In the genomic region with DNA sequence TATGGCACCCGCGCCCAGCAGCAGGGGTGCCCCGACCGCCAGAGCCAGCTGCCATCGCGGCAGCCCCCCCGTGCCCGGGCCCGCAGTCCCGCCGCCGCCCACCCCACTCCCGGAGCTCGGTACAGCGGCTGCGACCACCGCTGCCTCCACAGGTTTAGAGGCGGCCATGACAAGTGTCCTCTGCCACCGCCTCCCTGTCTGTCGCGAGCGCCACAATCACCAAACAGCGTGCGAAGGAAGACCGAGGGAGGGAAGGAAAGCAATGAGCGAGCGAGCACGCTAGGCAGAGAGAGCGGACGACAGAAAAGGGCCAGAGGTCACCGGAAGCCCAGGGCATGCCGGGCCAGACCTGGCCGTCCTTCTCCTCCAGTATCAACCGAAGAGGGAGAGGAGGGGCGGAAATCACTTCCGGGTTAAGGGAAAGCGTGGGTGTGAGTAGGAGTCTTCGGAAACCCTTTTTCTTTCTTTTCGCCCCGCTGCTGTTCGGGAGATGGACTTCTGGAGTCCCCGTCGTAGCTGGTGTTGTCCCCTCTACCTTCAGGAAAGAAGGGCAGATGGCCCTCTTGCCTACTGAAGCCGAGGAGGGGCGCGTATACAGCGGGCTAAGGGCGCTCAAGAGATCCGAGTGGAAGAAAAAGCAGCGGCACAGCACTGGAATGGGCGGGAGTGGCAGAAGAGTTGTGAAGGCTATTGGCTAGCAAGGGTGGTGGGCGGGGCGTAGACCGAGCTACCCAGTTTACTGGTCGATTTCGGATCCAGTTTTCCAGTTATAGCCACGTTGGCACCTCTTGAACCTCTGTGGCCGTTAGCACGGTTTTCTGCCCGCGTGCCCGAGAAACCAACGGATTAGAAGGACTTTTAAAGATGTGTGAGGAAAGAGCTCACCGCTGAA, we compare ENCODE assay signal across 8 cellular contexts. TPM values are rescaled to one million over a fixed set of nuclear protein-coding genes. Genes with fewer than 3 reads are reported as not detected.
DNase-seq lines count a peak whose midpoint lies in the region; ATAC-seq and TF ChIP-seq lines count a peak whose summit lies in the region.

A gene with protein sequence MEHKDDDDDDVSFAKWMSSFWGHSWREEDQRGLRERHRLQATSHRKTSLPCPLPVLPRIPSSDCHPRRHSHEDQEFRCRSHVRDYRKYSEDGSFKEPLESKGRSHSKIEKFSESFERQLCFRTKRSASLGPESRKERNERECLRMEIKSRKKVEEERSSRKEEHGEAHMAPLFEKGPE (plus strand): TSS at position 758 of the 892 bp plus-strand sequence. CDS start 28,191 bp downstream, outside the sequence.
A gene (minus strand): TSS at position 308 of the 892 bp plus-strand sequence. CDS start 140 bp downstream, at position 168.

- in situ Hi-C loops in GM18951 (cut with MboI; ENCODE audit: low sequenced_read_pairs, unreplicated experiment): no loop called here

- H3K4me2 ChIP-seq in smooth muscle cell: peak within 1 kb of the TSS; percentile 96

- H3K27me3 ChIP-seq in smooth muscle cell (ENCODE audit: low read depth): no peaks in the 10 kb centered on the region

- H2AFZ ChIP-seq in smooth muscle cell (ENCODE audit: low read depth): peak within 1 kb of the TSS; percentile 91

- H3K9me3 Mint-ChIP-seq in WTC11 (no peaks in the 10 kb centered on the region), immature natural killer cell (no peaks in the 10 kb centered on the region)

- peaks cover 25% of the 10 kb centered on the region for H3K4me1 ChIP-seq in smooth muscle cell (ENCODE audit: low read depth)

- H3K27ac ChIP-seq in smooth muscle cell (ENCODE audit: low read depth): peak within 1 kb of the TSS; percentile 96

- DNase-seq in AG08395 (ENCODE audit: low spot score) (peak; percentile 94), NCI-H2227 treated with DMSO at 0.1 percent for 48 hours (lab: John Stamatoyannopoulos, UW) (peak; percentile 97), WTC11 (ENCODE audit: low spot score) (peak; percentile 97), cardiac fibroblast (ENCODE audit: low read depth in 2 of 2) (peak; percentile 97), immature natural killer cell (peak; percentile 92 to 95 (median 95)), smooth muscle cell (lab: John Stamatoyannopoulos, UW; ENCODE audit: unreplicated experiment) (peak; percentile 77)

- H3K4me1 Mint-ChIP-seq in WTC11 (peaks cover 36% of the 10 kb centered on the region), immature natural killer cell (peaks cover 36 to 70% of the 10 kb centered on the region in 2 donors)

- peak within 1 kb of the TSS; percentile 94 for H3K4me3 Mint-ChIP-seq in WTC11
- peak within 1 kb of the TSS; percentile 94 to 98 (median 96) for H3K4me3 Mint-ChIP-seq in immature natural killer cell

- H3K9ac ChIP-seq in smooth muscle cell (ENCODE audit: low read depth): peak within 1 kb of the TSS; percentile 94

- POLR2A ChIA-PET in WTC11 (lab: Charles Lee): interaction anchor here (0.5 to 3.0 kb wide), 5 partner anchors 52 to 736 kb away, joined by 3 to 15 read pairs (median 4); a partner anchor contains a TSS

- H3K79me2 ChIP-seq in smooth muscle cell (ENCODE audit: low read depth): peaks cover 78% of the 10 kb centered on the region

- H3K27ac Mint-ChIP-seq in WTC11 (peak within 1 kb of the TSS; percentile 99), immature natural killer cell (peak within 1 kb of the TSS; percentile 81 to 95 (median 92))

- ATAC-seq in HG03175 (IDR thresholded peaks at IDR 0.05; ENCODE audit: unreplicated experiment): peak; percentile 89
- ATAC-seq in WTC11: peak; percentile 94

- H3K36me3 ChIP-seq in smooth muscle cell (ENCODE audit: low read depth): no peaks in the 10 kb centered on the region

- peak; percentile 84 for TF ChIP-seq POLR2A in GM18951 (IDR thresholded peaks at IDR 0.05; ENCODE audit: extremely low read depth, insufficient read depth, insufficient read length)

- H3K4me3 ChIP-seq in cardiac fibroblast (replicated peaks in 1 of 2; ENCODE audit: low read depth in 2 of 2, low read length in 2 of 2) (peak within 1 kb of the TSS; percentile 83 to 88), smooth muscle cell (peak within 1 kb of the TSS; percentile 83)

- TF ChIP-seq CTCF in WTC11 (IDR thresholded peaks at IDR 0.05): no peak
- no peak for TF ChIP-seq CTCF in cardiac fibroblast (IDR thresholded peaks at IDR 0.05; ENCODE audit: low read depth, low read length)
- TF ChIP-seq CTCF in smooth muscle cell (IDR thresholded peaks at IDR 0.05; ENCODE audit: borderline replicate concordance, insufficient read depth, poor library complexity, severe bottlenecking): no peak

- H3K36me3 Mint-ChIP-seq in WTC11 (peaks cover 6% of the 10 kb centered on the region; the same call in 1 of the 2 replicates), immature natural killer cell (no peaks in the 10 kb centered on the region)

- no peaks in the 10 kb centered on the region for H3K27me3 Mint-ChIP-seq in WTC11 (ENCODE audit: low read depth)
- peaks cover 0 to 7% (median 6%) of the 10 kb centered on the region in 3 donors for H3K27me3 Mint-ChIP-seq in immature natural killer cell (ENCODE audit: low read depth in 3 of 3)

- no peaks in the 10 kb centered on the region for H3F3A ChIP-seq in smooth muscle cell (ENCODE audit: low read depth)

- 1% methylated on average over 63 of the region's 64 CpGs for WGBS in smooth muscle cell (ENCODE audit: low lambda C conversion rate)

- no peaks in the 10 kb centered on the region for H3K9me3 ChIP-seq in smooth muscle cell (replicated peaks; ENCODE audit: low read depth)

- peaks cover 47% of the 10 kb centered on the region for H4K20me1 ChIP-seq in smooth muscle cell (ENCODE audit: low read depth)

- CTCF ChIA-PET in WTC11 (lab: Charles Lee): interaction anchor here (0.7 to 1.7 kb wide), 4 partner anchors 62 to 308 kb away, joined by 3 to 9 read pairs (median 4); a partner anchor contains a TSS

TF ChIP-seq in WTC11, 78 proteins besides CTCF, POLR2A, EP300 and RAD21 (continues in another document):
- TF ChIP-seq ELF4 (CRISPR knock-in tag; IDR thresholded peaks at IDR 0.05; ENCODE audit: low read depth) (no peak), NR3C1 (CRISPR knock-in tag; conservative IDR thresholded peaks at IDR 0.05; ENCODE audit: low read depth) (no peak), JAZF1 (CRISPR knock-in tag; IDR thresholded peaks at IDR 0.05) (no peak), ZNF219 (CRISPR knock-in tag; IDR thresholded peaks at IDR 0.05; ENCODE audit: borderline replicate concordance) (no peak), PRRX2 (CRISPR knock-in tag; IDR thresholded peaks at IDR 0.05) (no peak)
- TF ChIP-seq, protein P1, sequence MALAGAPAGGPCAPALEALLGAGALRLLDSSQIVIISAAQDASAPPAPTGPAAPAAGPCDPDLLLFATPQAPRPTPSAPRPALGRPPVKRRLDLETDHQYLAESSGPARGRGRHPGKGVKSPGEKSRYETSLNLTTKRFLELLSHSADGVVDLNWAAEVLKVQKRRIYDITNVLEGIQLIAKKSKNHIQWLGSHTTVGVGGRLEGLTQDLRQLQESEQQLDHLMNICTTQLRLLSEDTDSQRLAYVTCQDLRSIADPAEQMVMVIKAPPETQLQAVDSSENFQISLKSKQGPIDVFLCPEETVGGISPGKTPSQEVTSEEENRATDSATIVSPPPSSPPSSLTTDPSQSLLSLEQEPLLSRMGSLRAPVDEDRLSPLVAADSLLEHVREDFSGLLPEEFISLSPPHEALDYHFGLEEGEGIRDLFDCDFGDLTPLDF (CRISPR knock-in tag; IDR thresholded peaks at IDR 0.05): peak; percentile 53; the same call in 1 of the 2 replicates
- TF ChIP-seq, protein P2, sequence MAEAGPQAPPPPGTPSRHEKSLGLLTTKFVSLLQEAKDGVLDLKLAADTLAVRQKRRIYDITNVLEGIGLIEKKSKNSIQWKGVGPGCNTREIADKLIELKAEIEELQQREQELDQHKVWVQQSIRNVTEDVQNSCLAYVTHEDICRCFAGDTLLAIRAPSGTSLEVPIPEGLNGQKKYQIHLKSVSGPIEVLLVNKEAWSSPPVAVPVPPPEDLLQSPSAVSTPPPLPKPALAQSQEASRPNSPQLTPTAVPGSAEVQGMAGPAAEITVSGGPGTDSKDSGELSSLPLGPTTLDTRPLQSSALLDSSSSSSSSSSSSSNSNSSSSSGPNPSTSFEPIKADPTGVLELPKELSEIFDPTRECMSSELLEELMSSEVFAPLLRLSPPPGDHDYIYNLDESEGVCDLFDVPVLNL (CRISPR knock-in tag; IDR thresholded peaks at IDR 0.05; ENCODE audit: borderline replicate concordance, low read depth): no peak
- TF ChIP-seq, protein P3, sequence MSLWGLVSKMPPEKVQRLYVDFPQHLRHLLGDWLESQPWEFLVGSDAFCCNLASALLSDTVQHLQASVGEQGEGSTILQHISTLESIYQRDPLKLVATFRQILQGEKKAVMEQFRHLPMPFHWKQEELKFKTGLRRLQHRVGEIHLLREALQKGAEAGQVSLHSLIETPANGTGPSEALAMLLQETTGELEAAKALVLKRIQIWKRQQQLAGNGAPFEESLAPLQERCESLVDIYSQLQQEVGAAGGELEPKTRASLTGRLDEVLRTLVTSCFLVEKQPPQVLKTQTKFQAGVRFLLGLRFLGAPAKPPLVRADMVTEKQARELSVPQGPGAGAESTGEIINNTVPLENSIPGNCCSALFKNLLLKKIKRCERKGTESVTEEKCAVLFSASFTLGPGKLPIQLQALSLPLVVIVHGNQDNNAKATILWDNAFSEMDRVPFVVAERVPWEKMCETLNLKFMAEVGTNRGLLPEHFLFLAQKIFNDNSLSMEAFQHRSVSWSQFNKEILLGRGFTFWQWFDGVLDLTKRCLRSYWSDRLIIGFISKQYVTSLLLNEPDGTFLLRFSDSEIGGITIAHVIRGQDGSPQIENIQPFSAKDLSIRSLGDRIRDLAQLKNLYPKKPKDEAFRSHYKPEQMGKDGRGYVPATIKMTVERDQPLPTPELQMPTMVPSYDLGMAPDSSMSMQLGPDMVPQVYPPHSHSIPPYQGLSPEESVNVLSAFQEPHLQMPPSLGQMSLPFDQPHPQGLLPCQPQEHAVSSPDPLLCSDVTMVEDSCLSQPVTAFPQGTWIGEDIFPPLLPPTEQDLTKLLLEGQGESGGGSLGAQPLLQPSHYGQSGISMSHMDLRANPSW (CRISPR knock-in tag; conservative IDR thresholded peaks at IDR 0.05; ENCODE audit: low read depth): no peak
- TF ChIP-seq, protein P4, sequence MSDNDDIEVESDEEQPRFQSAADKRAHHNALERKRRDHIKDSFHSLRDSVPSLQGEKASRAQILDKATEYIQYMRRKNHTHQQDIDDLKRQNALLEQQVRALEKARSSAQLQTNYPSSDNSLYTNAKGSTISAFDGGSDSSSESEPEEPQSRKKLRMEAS (CRISPR knock-in tag; IDR thresholded peaks at IDR 0.05): peak; percentile 94

RNA-seq across cellular contexts. Expression of the first gene that starts in this region (rescaled TPM):
- 6.7 to 7.9 TPM (median 6.8 TPM) in 3 replicates for total RNA-seq in WTC11 (2021)
- polyA plus RNA-seq in immature natural killer cell: 1 to 10 TPM in 1 of 3 donors, under 1 TPM in 2; 0.47 to 1.7 (median 0.93) TPM
- 3.1 and 4.2 TPM in 2 replicates for total RNA-seq in smooth muscle cell
- 4.3 and 6.3 TPM in 2 replicates for polyA plus RNA-seq in smooth muscle cell

RNA-seq across cellular contexts. Expression of the second gene that starts in this region (rescaled TPM):
- total RNA-seq in WTC11 (2021) (46.8 to 59.2 TPM (median 47.7 TPM) in 3 replicates), smooth muscle cell (53.7 and 75.8 TPM in 2 replicates)
- polyA plus RNA-seq in immature natural killer cell (10 to 100 TPM; 10.0 to 15.4 (median 11.2) TPM), smooth muscle cell (28.1 and 31.1 TPM in 2 replicates)

Comparison
In these comparisons a context has a peak if more than half of its experiments do, and no peak if none do; other contexts are left out.
1. Peak in every context shown above with its lines: DNase-seq, ATAC-seq, H3K4me3 ChIP-seq and H3K27ac ChIP-seq.